Comparison of ENCODE assay signal across 26 cellular contexts in the genomic region with DNA sequence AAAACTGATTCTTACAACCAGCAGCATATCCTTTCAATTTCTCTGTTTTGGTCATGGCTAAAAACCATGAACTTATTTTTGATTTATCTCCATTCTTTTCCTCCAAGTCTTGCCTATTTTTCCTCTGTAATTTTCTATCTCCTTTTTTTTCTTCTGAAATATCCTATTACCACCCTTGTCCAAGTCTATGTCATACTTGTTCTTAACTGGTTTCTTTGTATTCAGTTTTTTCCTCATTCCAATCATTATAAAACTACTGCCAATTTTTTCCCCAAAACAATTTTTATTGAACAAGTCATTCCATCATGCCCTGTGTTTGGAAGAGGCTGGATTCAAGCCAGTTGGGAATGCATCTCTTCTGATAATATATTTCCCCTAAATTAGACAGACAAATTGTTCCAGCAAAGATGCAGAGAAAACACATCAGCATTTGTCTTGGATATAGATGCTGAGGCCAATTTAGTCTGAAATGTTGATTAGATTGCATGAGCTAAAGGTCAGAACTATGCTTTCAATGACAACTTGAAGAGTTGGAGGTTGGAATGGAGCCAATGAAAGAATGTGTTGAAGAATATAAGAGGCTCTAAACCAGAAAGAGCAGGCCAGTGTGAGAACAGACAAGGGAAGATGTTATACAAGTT. TPM values are rescaled to one million over a fixed set of nuclear protein-coding genes. Genes with fewer than 3 reads are reported as not detected.
DNase-seq lines count a peak whose midpoint lies in the region; ATAC-seq and TF ChIP-seq lines count a peak whose summit lies in the region.
"Had no signal": no experiment of that assay in that cellular context is flagged by ENCODE, and none has a peak within 500 bp of the region (broad histone marks: within the 10 kb centered on the region; RNA-seq: fewer than 3 reads in every experiment).

No MANE protein-coding gene starts in this region.

- CTCF ChIA-PET in PC-3 (lab: Charles Lee): no interaction called here

- no peaks in the 10 kb centered on the region for H3K36me3 Mint-ChIP-seq in CD14-positive monocyte
- H3K36me3 Mint-ChIP-seq: natural killer cell had no signal

- no peak overlapping the region for H3K9ac ChIP-seq in PC-3 (ENCODE audit: low read length)
- H3K9ac ChIP-seq: KMS-11 had no signal

- POLR2A ChIA-PET in PC-3 (lab: Charles Lee; ENCODE audit: unreplicated experiment): no interaction called here

- H3K9me3 ChIP-seq in cardiac muscle cell (ENCODE audit: low read depth) (no peaks in the 10 kb centered on the region), PC-3 (ENCODE audit: low read length) (no peaks in the 10 kb centered on the region), suprapubic skin (no peaks in the 10 kb centered on the region), lower lobe of right lung (no peaks in the 10 kb centered on the region)

- no peak overlapping the region for H3K4me3 Mint-ChIP-seq in CD14-positive monocyte
- H3K4me3 Mint-ChIP-seq: CD4-positive, alpha-beta T cell; natural killer cell had no signal

- TF ChIP-seq CTCF in cardiac muscle cell (IDR thresholded peaks at IDR 0.05; ENCODE audit: low read depth, low read length) (no peak), PC-3 (conservative IDR thresholded peaks at IDR 0.05; ENCODE audit: low read depth, low read length) (no peak), suprapubic skin (IDR thresholded peaks at IDR 0.05) (no peak), CD14-positive monocyte (IDR thresholded peaks at IDR 0.05) (no peak), lower lobe of right lung (IDR thresholded peaks at IDR 0.05) (no peak)

- H3K27me3 Mint-ChIP-seq in CD14-positive monocyte (ENCODE audit: low read depth in 3 of 3): peaks cover 0 to 2% (median 0%) of the 10 kb centered on the region in 3 donors

- H4K20me1 ChIP-seq in PC-3 (ENCODE audit: low read length): no peaks in the 10 kb centered on the region

- no peaks in the 10 kb centered on the region for H3K4me1 ChIP-seq in cardiac muscle cell (ENCODE audit: low read depth)
- H3K4me1 ChIP-seq in PC-3 (ENCODE audit: insufficient read depth, low read length): no peaks in the 10 kb centered on the region
- H3K4me1 ChIP-seq in suprapubic skin: no peaks in the 10 kb centered on the region
- no peaks in the 10 kb centered on the region for H3K4me1 ChIP-seq in lower lobe of right lung

- intact Hi-C loops in left ventricle myocardium superior (cut with micrococcal nuclease) (no loop called here), PC-3 (cut with micrococcal nuclease) (no loop called here), CD14-positive monocyte (cut with micrococcal nuclease) (no loop called here), lower lobe of right lung (cut with DNase I) (no loop called here)

- peaks cover 2 to 18% (median 7%) of the 10 kb centered on the region in 7 donors for H3K9me3 Mint-ChIP-seq in CD14-positive monocyte
- H3K9me3 Mint-ChIP-seq: natural killer cell had no signal

- no peak for TF ChIP-seq POLR2A in suprapubic skin (IDR thresholded peaks at IDR 0.05)

- no peak overlapping the region for H3K4me2 ChIP-seq in PC-3 (ENCODE audit: low read length)
- H3K4me2 ChIP-seq: hepatocyte, KMS-11, smooth muscle cell had no signal

- TF ChIP-seq EP300 in suprapubic skin (IDR thresholded peaks at IDR 0.05): no peak

- no peaks in the 10 kb centered on the region for H3F3A ChIP-seq in PC-3 (ENCODE audit: low read length, unreplicated experiment)

- BruUV-seq in PC-3 (replicated peaks; lab: Mats Ljungman, UMichigan): no TSS peak

- H3K36me3 ChIP-seq in cardiac muscle cell: no peaks in the 10 kb centered on the region
- H3K36me3 ChIP-seq in PC-3 (ENCODE audit: low read depth, low read length): no peaks in the 10 kb centered on the region
- H3K36me3 ChIP-seq in suprapubic skin: no peaks in the 10 kb centered on the region
- H3K36me3 ChIP-seq in lower lobe of right lung: no peaks in the 10 kb centered on the region

- H3K4me1 Mint-ChIP-seq in CD14-positive monocyte: no peaks in the 10 kb centered on the region

- no peak overlapping the region for H3K27ac ChIP-seq in cardiac muscle cell
- H3K27ac ChIP-seq in PC-3 (ENCODE audit: low read length): no peak overlapping the region
- H3K27ac ChIP-seq in suprapubic skin: peak overlapping the region; percentile 11
- H3K27ac ChIP-seq in lower lobe of right lung: no peak overlapping the region
- H3K27ac ChIP-seq: hepatocyte, KMS-11, VCaP had no signal

- H3K27me3 ChIP-seq in cardiac muscle cell (no peaks in the 10 kb centered on the region), PC-3 (ENCODE audit: low read length) (no peaks in the 10 kb centered on the region), suprapubic skin (no peaks in the 10 kb centered on the region), lower lobe of right lung (ENCODE audit: low read depth) (no peaks in the 10 kb centered on the region)
- H3K27me3 ChIP-seq: hepatocyte had no signal

- H3K27ac Mint-ChIP-seq in CD14-positive monocyte: no peak overlapping the region
- H3K27ac Mint-ChIP-seq: CD4-positive, alpha-beta T cell; natural killer cell had no signal

- no peaks in the 10 kb centered on the region for H3K79me2 ChIP-seq in PC-3 (ENCODE audit: low read length)
- H3K79me2 ChIP-seq: hepatocyte had no signal

- H3K9me2 ChIP-seq in PC-3 (replicated peaks; ENCODE audit: low read length): no peaks in the 10 kb centered on the region

- H2AFZ ChIP-seq in PC-3 (ENCODE audit: low read length): no peak overlapping the region
- H2AFZ ChIP-seq: hepatocyte had no signal

- H3K4me3 ChIP-seq in cardiac muscle cell (no peak overlapping the region), PC-3 (ENCODE audit: low read length) (no peak overlapping the region), suprapubic skin (no peak overlapping the region), lower lobe of right lung (no peak overlapping the region)
- H3K4me3 ChIP-seq: hepatocyte, smooth muscle cell had no signal

- ATAC-seq in left ventricle myocardium superior (no peak), PC-3 (no peak), lower lobe of right lung (no peak)
- ATAC-seq: natural killer cell had no signal

- peak; percentile 44 to 68 for DNase-seq in cardiac muscle cell (ENCODE audit: low read depth in 1 of 2, low spot score in 1 of 2)
- DNase-seq in left ventricle myocardium superior: no peak
- peak; percentile 9 for DNase-seq in PC-3
- DNase-seq in foreskin melanocyte: peak; percentile 77
- no peak for DNase-seq in suprapubic skin (ENCODE audit: low spot score in 2 of 2)
- no peak for DNase-seq in CD14-positive monocyte (ENCODE audit: low spot score)
- no peak for DNase-seq in lower lobe of right lung
- DNase-seq in NCI-H2081 (lab: John Stamatoyannopoulos, UW): no peak
- DNase-seq: activated gamma-delta T cell treated with Interleukin-2 at 50 U/mL for 16 hours; amniotic stem cell; CD4-positive, alpha-beta T cell; DND-41; effector memory CD4-positive, alpha-beta T cell; GOT3; natural killer cell; NCI-H1105; NCI-H2107; NCI-H69; SHP77; stimulated activated CD4-positive, alpha-beta T cell treated with anti-CD3 and anti-CD28 coated beads, Interleukin-4, amount 100 ng/mL, for 24 hours had no signal

RNA-seq across cellular contexts. Expression of a gene that starts 30.7 kb away (rescaled TPM):
- total RNA-seq in cardiac muscle cell (8.0 and 15.0 TPM in 2 replicates), left ventricle myocardium superior (0.27 TPM), PC-3 (2014; rRNA removed) (0.44 and 3.1 TPM in 2 replicates), suprapubic skin (1 to 10 TPM in 1 of 4 donors, under 1 TPM in 3; 0.72 to 1.2 (median 0.88) TPM), lower lobe of right lung (0.32 TPM)
- polyA plus RNA-seq in cardiac muscle cell (6.4 and 9.4 TPM in 2 replicates), CD14-positive monocyte (not detected)
- total RNA-seq: CD4-positive, alpha-beta T cell; natural killer cell; OCI-LY7; T-helper 1 cell treated with Interleukin-12 subunit alpha and Interleukin-12 subunit beta and Interleukin-4 antibody, amounts not matched to agents 30 ng/mL and 1 ng/mL, for 36 hours had no signal
- polyA plus RNA-seq: hepatocyte, smooth muscle cell had no signal

Comparison
In these comparisons a context has a peak if more than half of its experiments do, and no peak if none do; other contexts are left out.
1. DNase-seq: peak in cardiac muscle cell (2 of 2), PC-3 (single experiment) and foreskin melanocyte (single experiment); none in left ventricle myocardium superior (single experiment), suprapubic skin (0 of 2), CD14-positive monocyte (single experiment), lower lobe of right lung (single experiment) and NCI-H2081 (0 of 2).